ENCODE assay signal across 25 cellular contexts in the genomic region with DNA sequence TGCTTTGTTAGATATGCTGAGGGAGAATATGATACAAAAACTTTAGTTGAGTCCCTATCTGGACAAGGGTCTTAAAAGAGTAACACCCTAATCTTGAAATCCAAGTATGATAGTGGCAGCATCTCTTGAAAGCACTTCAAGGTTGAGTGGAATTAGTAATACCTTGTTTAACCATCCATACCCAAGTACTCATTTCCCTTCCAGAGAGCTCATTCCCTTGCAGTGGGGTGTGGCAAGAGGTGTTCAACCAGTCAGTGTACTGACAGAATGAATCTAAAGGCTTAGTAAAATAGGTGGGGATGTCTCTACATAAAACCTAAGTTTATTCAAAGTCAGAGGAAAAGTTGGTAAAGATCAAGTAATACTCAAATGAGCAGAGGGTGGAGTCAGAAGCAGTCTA. TPM values are rescaled to one million over a fixed set of nuclear protein-coding genes. Genes with fewer than 3 reads are reported as not detected.
DNase-seq lines count a peak whose midpoint lies in the region; ATAC-seq and TF ChIP-seq lines count a peak whose summit lies in the region.
"Had no signal": no experiment of that assay in that cellular context is flagged by ENCODE, and none has a peak within 500 bp of the region (broad histone marks: within the 10 kb centered on the region; RNA-seq: fewer than 3 reads in every experiment).

No MANE protein-coding gene starts in this region.

- no peaks in the 10 kb centered on the region for H3K9me3 ChIP-seq in RWPE2 (ENCODE audit: severe bottlenecking)
- H3K9me3 ChIP-seq: HAP-1, Peyer's patch, SJSA1 had no signal

- no peak for TF ChIP-seq CTCF in RWPE2 (IDR thresholded peaks at IDR 0.05; ENCODE audit: poor library complexity, severe bottlenecking)

- H3K9me3 Mint-ChIP-seq in T-helper 2 cell treated with Interferon-gamma antibody and Interleukin-4, amounts not matched to agents 5 μg/mL and 100 μg/mL, for 36 hours, result no peaks in the 10 kb centered on the region
- H3K9me3 Mint-ChIP-seq: CD14-positive monocyte had no signal

- in situ Hi-C loops in ACHN (cut with HindIII; ENCODE audit: low pct_ligation_motif_present, low pct_unique_long_range_greater_than_20kb, low sequenced_read_pairs), result no loop called here

- peaks cover 7% of the 10 kb centered on the region for H3K27me3 Mint-ChIP-seq in T-helper 2 cell treated with Interferon-gamma antibody and Interleukin-4, amounts not matched to agents 5 μg/mL and 100 μg/mL, for 36 hours (ENCODE audit: low read depth)

- no peak overlapping the region for H3K27ac ChIP-seq in RWPE2 (ENCODE audit: poor library complexity, severe bottlenecking)
- H3K27ac ChIP-seq: HL-60, Peyer's patch, SJSA1 had no signal

- H3K27ac Mint-ChIP-seq in T-helper 2 cell treated with Interferon-gamma antibody and Interleukin-4, amounts not matched to agents 5 μg/mL and 100 μg/mL, for 36 hours, result no peak overlapping the region
- H3K27ac Mint-ChIP-seq: B cell, CD14-positive monocyte had no signal

- no peaks in the 10 kb centered on the region for H3K36me3 ChIP-seq in RWPE2 (ENCODE audit: low read depth)
- H3K36me3 ChIP-seq: HAP-1, Peyer's patch, SJSA1 had no signal

- ATAC-seq in RWPE2 (ENCODE audit: low read depth) (peak; percentile 31; the same call in 1 of the 3 replicates), left colon (no peak), GM18870 (IDR thresholded peaks at IDR 0.05; ENCODE audit: unreplicated experiment) (no peak)
- ATAC-seq: GM12878, HepG2, Right ventricle myocardium inferior had no signal

- H3K36me3 Mint-ChIP-seq in T-helper 2 cell treated with Interferon-gamma antibody and Interleukin-4, amounts not matched to agents 5 μg/mL and 100 μg/mL, for 36 hours (ENCODE audit: low read depth), result no peaks in the 10 kb centered on the region
- H3K36me3 Mint-ChIP-seq: CD14-positive monocyte had no signal

- H3K4me3 Mint-ChIP-seq in T-helper 2 cell treated with Interferon-gamma antibody and Interleukin-4, amounts not matched to agents 5 μg/mL and 100 μg/mL, for 36 hours, result no peak overlapping the region
- H3K4me3 Mint-ChIP-seq: B cell, CD14-positive monocyte had no signal

- no peak overlapping the region for H3K4me3 ChIP-seq in RWPE2 (ENCODE audit: severe bottlenecking)
- H3K4me3 ChIP-seq: GM12878, HAP-1, Peyer's patch, SJSA1 had no signal

- H3K27me3 ChIP-seq in RWPE2 (ENCODE audit: insufficient read depth, poor library complexity, severe bottlenecking), result no peaks in the 10 kb centered on the region
- H3K27me3 ChIP-seq: Peyer's patch had no signal

- no peaks in the 10 kb centered on the region for H3K4me1 Mint-ChIP-seq in T-helper 2 cell treated with Interferon-gamma antibody and Interleukin-4, amounts not matched to agents 5 μg/mL and 100 μg/mL, for 36 hours (ENCODE audit: low read depth)
- H3K4me1 Mint-ChIP-seq: B cell, CD14-positive monocyte had no signal

- intact Hi-C loops in left colon (cut with DNase I, micrococcal nuclease), result no loop called here

- DNase-seq in ACHN (peak; percentile 42), DMS79 treated with DMSO at 0.1 percent for 48 hours (lab: John Stamatoyannopoulos, UW) (peak; percentile 19), RWPE2 (ENCODE audit: low spot score) (no peak), kidney glomerular epithelial cell (lab: John Stamatoyannopoulos, UW) (peak; percentile 39), left colon (no peak), T1000 (lab: John Stamatoyannopoulos, UW) (no peak)
- DNase-seq in T-helper 2 cell treated with Interferon-gamma antibody and Interleukin-4, amounts not matched to agents 5 μg/mL and 100 μg/mL, for 36 hours (ENCODE audit: low spot score), result no peak
- DNase-seq: DND-41, KBM-7, MM.1S, NCI-H1048, NCI-H1417 treated with DMSO at 0.1 percent for 48 hours, NCI-H187, Peyer's patch had no signal

- no peaks in the 10 kb centered on the region for H3K4me1 ChIP-seq in RWPE2 (ENCODE audit: insufficient read depth, poor library complexity, severe bottlenecking)
- H3K4me1 ChIP-seq: HAP-1, Peyer's patch, SJSA1 had no signal

RNA-seq across cellular contexts. Expression of a gene that starts 28.6 kb away (rescaled TPM):
- total RNA-seq in left colon, result 10 to 100 TPM; 12.3 to 12.8 TPM

RNA-seq across cellular contexts. Expression of a gene that starts 28.8 kb away (rescaled TPM):
- 10 to 100 TPM; 11.2 to 13.8 TPM for total RNA-seq in left colon

RNA-seq across cellular contexts. Expression of a gene that starts 42.6 kb away (rescaled TPM):
- total RNA-seq in left colon, result 10 to 100 TPM; 37.9 to 40.0 TPM

RNA-seq across cellular contexts. Expression of a gene that starts 47.8 kb away (rescaled TPM):
- under 1 TPM in 1 of 2 donors, not detected in 1; 0.12 TPM for total RNA-seq in left colon
- total RNA-seq: A172, HT-29, Peyer's patch, Right ventricle myocardium inferior, SJSA1 had no signal

Comparison
In these comparisons a context has a peak if more than half of its experiments do, and no peak if none do; other contexts are left out.
1. DNase-seq: peak in ACHN (single experiment), DMS79 treated with DMSO at 0.1 percent for 48 hours (single experiment) and kidney glomerular epithelial cell (single experiment); none in RWPE2 (single experiment), T-helper 2 cell treated with Interferon-gamma antibody and Interleukin-4, amounts not matched to agents 5 μg/mL and 100 μg/mL, for 36 hours (single experiment), left colon (0 of 2) and T1000 (single experiment).